ENCODE assay signal across 31 cellular contexts in genomic region chr3:184082034-184082433, GRCh38. TPM values are rescaled to one million over a fixed set of nuclear protein-coding genes. Genes with fewer than 3 reads are reported as not detected.
"Had no signal": no experiment of that assay in that cellular context is flagged by ENCODE, and none has a peak within 500 bp of the region (broad histone marks: within the 10 kb centered on the region; RNA-seq: fewer than 3 reads in every experiment).

No MANE protein-coding gene starts in this region.

- H3K27me3 ChIP-seq: SJCRH30 had no signal

- FAIRE-seq: RCC 7860 had no signal

- H3K36me3 ChIP-seq: SJCRH30 had no signal

- H3K4me3 ChIP-seq: PC-9, SJCRH30, SK-N-MC had no signal

- H3K27ac ChIP-seq: KMS-11, PC-9, RWPE1, SJCRH30, SK-N-MC had no signal

- H3K4me1 ChIP-seq: SJCRH30 had no signal

- H3K9ac ChIP-seq: KMS-11 had no signal

- DNase-seq: Karpas-422, MM.1S, MV-4-11, NCI-H1092, NCI-H1105, NCI-H1417 treated with DMSO at 0.1 percent for 48 hours, NCI-H1436 treated with DMSO at 0.1 percent for 48 hours, NCI-H1694 treated with DMSO at 0.1 percent for 48 hours, NCI-H187 treated with DMSO at 0.1 percent for 48 hours, NCI-H2171 treated with DMSO at 0.1 percent for 48 hours, NCI-H2227 treated with DMSO at 0.1 percent for 48 hours, NCI-H345, NCI-H446, NCI-H524 treated with DMSO at 0.1 percent for 48 hours, NCI-H526 treated with DMSO at 0.1 percent for 48 hours, PC-9, SHP77, SIG-M5, SJCRH30 had no signal

- H2AFZ ChIP-seq: PC-9 had no signal

- ATAC-seq: Right ventricle myocardium inferior, SK-N-SH treated with all-trans-retinoic acid at 6 μM for 48 hours had no signal

- H3K4me2 ChIP-seq: KMS-11, PC-9 had no signal

RNA-seq across cellular contexts. Expression of gene HTR3E, which starts 14.8 kb away (rescaled TPM):
- total RNA-seq: LHCN-M2, MCF 10A, NCI-H460, OCI-LY7, PC-9, Right ventricle myocardium inferior, RPMI7951, SK-MEL-5 had no signal

RNA-seq across cellular contexts. Expression of gene HTR3C, which starts 29.2 kb away (rescaled TPM):
- total RNA-seq: LHCN-M2, MCF 10A, NCI-H460, OCI-LY7, PC-9, Right ventricle myocardium inferior, RPMI7951, SJCRH30, SK-MEL-5 had no signal

RNA-seq across cellular contexts. Expression of gene HTR3D, which starts 50.5 kb away (rescaled TPM):
- total RNA-seq: LHCN-M2, MCF 10A, NCI-H460, OCI-LY7, PC-9, Right ventricle myocardium inferior, RPMI7951, SJCRH30, SK-MEL-5 had no signal
